Comparison of ENCODE assay signal across 2 cellular contexts in the genomic region with DNA sequence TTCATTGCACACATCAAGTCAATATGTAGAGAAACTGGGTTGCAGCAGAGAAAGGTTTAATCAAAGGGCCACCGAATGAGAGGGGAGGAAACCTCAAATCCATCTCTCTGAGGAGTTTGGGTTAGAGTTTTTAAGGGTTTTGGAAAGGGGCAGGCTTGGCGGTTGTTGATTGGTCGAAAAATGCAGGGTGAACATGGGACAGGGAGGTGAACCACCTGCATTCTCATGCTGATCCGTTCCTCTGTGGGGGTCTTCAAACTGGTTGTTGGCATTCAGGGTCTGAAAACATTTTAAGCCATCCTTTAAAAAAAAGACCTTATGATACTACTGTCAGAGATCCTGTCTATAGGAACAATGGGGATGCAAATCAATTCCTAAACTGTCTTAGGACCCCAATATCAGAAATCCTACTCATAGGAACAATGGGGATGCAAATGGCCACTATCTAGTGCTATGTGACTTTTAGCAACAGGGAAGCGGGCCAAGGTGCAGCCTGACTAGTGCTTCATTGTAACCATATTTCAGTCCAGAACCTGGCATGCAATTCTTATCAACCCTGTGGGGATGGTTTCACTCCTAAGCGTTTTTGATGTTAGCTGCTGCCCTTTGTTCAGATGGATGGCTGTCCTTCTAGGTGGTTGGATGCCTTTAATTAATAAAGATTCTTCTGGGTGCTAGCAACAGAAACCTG.
TF ChIP-seq lines count a peak whose summit lies in the region.

No MANE protein-coding gene starts in this region.

TF ChIP-seq in GM12878, 131 proteins besides CTCF, POLR2A, EP300 and RAD21:
- TF ChIP-seq ZNF24 (IDR thresholded peaks at IDR 0.05): no peak

TF ChIP-seq in SK-N-SH, 30 proteins besides CTCF, POLR2A, EP300 and RAD21:
- no peak for TF ChIP-seq FOXJ3 (CRISPR knock-in tag; IDR thresholded peaks at IDR 0.05)
- TF ChIP-seq JUND (IDR thresholded peaks at IDR 0.05): no peak
- TF ChIP-seq NFIC (IDR thresholded peaks at IDR 0.05; ENCODE audit: borderline replicate concordance): no peak
- TF ChIP-seq, protein P1, sequence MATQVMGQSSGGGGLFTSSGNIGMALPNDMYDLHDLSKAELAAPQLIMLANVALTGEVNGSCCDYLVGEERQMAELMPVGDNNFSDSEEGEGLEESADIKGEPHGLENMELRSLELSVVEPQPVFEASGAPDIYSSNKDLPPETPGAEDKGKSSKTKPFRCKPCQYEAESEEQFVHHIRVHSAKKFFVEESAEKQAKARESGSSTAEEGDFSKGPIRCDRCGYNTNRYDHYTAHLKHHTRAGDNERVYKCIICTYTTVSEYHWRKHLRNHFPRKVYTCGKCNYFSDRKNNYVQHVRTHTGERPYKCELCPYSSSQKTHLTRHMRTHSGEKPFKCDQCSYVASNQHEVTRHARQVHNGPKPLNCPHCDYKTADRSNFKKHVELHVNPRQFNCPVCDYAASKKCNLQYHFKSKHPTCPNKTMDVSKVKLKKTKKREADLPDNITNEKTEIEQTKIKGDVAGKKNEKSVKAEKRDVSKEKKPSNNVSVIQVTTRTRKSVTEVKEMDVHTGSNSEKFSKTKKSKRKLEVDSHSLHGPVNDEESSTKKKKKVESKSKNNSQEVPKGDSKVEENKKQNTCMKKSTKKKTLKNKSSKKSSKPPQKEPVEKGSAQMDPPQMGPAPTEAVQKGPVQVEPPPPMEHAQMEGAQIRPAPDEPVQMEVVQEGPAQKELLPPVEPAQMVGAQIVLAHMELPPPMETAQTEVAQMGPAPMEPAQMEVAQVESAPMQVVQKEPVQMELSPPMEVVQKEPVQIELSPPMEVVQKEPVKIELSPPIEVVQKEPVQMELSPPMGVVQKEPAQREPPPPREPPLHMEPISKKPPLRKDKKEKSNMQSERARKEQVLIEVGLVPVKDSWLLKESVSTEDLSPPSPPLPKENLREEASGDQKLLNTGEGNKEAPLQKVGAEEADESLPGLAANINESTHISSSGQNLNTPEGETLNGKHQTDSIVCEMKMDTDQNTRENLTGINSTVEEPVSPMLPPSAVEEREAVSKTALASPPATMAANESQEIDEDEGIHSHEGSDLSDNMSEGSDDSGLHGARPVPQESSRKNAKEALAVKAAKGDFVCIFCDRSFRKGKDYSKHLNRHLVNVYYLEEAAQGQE (IDR thresholded peaks at IDR 0.05; ENCODE audit: low read depth, low read length): no peak
- no peak for TF ChIP-seq RXRA (IDR thresholded peaks at IDR 0.05; ENCODE audit: borderline replicate concordance, low read depth)
- TF ChIP-seq MXI1 (IDR thresholded peaks at IDR 0.05; ENCODE audit: low read depth, low read length): no peak
- TF ChIP-seq TAF1 (IDR thresholded peaks at IDR 0.05; ENCODE audit: borderline replicate concordance, low read depth, low read length): no peak
